In the genomic region with DNA sequence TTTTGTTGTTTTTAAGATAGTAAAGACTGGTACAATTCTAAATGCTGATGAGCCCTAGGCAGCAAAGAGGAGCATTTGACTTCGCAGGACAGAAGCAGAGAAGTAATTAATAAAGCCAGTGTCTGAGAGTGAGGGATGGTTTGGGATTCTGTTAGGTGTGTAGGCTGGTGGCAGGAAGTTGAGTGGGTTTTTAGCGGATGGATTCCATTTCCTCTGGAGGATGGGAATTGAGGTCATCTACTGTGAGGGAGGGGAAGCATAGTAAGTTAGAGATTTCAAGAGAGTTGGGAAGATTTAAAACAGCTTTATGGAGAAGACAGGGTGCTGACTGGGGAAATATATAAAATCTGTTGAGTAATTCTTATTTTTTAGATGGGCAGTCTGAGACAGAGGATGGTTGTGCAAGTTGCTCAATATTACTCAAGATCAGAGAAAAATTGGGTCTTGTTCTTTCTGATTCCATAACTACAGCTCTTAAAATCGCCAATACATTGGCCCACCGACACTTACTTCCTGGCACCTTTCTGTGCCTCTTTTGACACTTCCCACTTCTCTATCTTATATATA, we compare ENCODE assay signal across 21 cellular contexts. TPM values are rescaled to one million over a fixed set of nuclear protein-coding genes. Genes with fewer than 3 reads are reported as not detected.
DNase-seq lines count a peak whose midpoint lies in the region; ATAC-seq and TF ChIP-seq lines count a peak whose summit lies in the region.
"Had no signal": no experiment of that assay in that cellular context is flagged by ENCODE, and none has a peak within 500 bp of the region (broad histone marks: within the 10 kb centered on the region; RNA-seq: fewer than 3 reads in every experiment).

No MANE protein-coding gene starts in this region.

- POLR2A ChIA-PET in PC-9 (lab: Charles Lee; ENCODE audit: unreplicated experiment) = no interaction called here

- H3K27ac Mint-ChIP-seq in GM23338 (peak overlapping the region; percentile 31), osteocyte (ENCODE audit: unreplicated experiment) (peak overlapping the region; percentile 56)
- H3K27ac Mint-ChIP-seq: activated B cell treated with CpG ODN at 0.5 μM for 24 hours, HFFc6 had no signal

- H3K27ac ChIP-seq in GM23338 (ENCODE audit: low read depth) (no peak overlapping the region), PC-9 (peak overlapping the region; percentile 42)
- H3K27ac ChIP-seq: foreskin keratinocyte, ovary, vagina had no signal

- H3K9me3 Mint-ChIP-seq in GM23338 (peaks cover 9% of the 10 kb centered on the region), osteocyte (ENCODE audit: unreplicated experiment) (peaks cover 9% of the 10 kb centered on the region)

- peaks cover 11% of the 10 kb centered on the region; the same call in 1 of the 2 replicates for H3K9me3 ChIP-seq in PC-9 (ENCODE audit: insufficient read depth, low read depth)
- H3K9me3 ChIP-seq: body of pancreas, ovary, vagina had no signal

- no peaks in the 10 kb centered on the region for H3K36me3 ChIP-seq in GM23338 (ENCODE audit: insufficient read depth)
- H3K36me3 ChIP-seq in PC-9 (ENCODE audit: low read depth) = no peaks in the 10 kb centered on the region
- H3K36me3 ChIP-seq: ovary, vagina had no signal

- H3K36me3 Mint-ChIP-seq in GM23338 (ENCODE audit: low read depth) (no peaks in the 10 kb centered on the region), osteocyte (ENCODE audit: unreplicated experiment) (peaks cover 3% of the 10 kb centered on the region)
- H3K36me3 Mint-ChIP-seq: CD14-positive monocyte had no signal

- H3K4me1 Mint-ChIP-seq in GM23338 (peaks cover 55% of the 10 kb centered on the region), osteocyte (ENCODE audit: unreplicated experiment) (peaks cover 45% of the 10 kb centered on the region)
- H3K4me1 Mint-ChIP-seq: activated B cell treated with CpG ODN at 0.5 μM for 24 hours had no signal

- H3K9me2 ChIP-seq in GM23338 (ENCODE audit: insufficient read depth) (no peaks in the 10 kb centered on the region), PC-9 (ENCODE audit: insufficient read depth) (no peaks in the 10 kb centered on the region)

- intact Hi-C loops in PC-9 (cut with micrococcal nuclease; ENCODE audit: unreplicated experiment) = no loop called here

- DNase-seq in GM23338 (ENCODE audit: low spot score) (no peak), PC-9 (no peak), fibroblast of mammary gland (ENCODE audit: low read depth) (peak; percentile 58), osteocyte (ENCODE audit: extremely low spot score, unreplicated experiment) (no peak), NCI-H2081 treated with DMSO at 0.1 percent for 48 hours (lab: John Stamatoyannopoulos, UW) (no peak)
- DNase-seq in stimulated activated CD4-positive, alpha-beta T cell treated with anti-CD3 and anti-CD28 coated beads, Interleukin-2, amount 100 ng/mL, for 48 hours = no peak
- DNase-seq in activated T-cell treated with anti-CD3 and anti-CD28 coated beads, Interleukin-2, amount 50 U/mL, for 1 hour = no peak
- DNase-seq: activated B cell treated with CpG ODN at 0.5 μM for 24 hours; activated effector memory CD4-positive, alpha-beta T cell treated with anti-CD3 and anti-CD28 coated beads, Interleukin-2, amount 50 U/mL, for 16 hours; body of pancreas; foreskin keratinocyte; HFFc6; KBM-7; NCI-H1436; NCI-H510A; OCI-M1; ovary; small intestine; stimulated activated naive CD8-positive, alpha-beta T cell treated with anti-CD3 and anti-CD28 coated beads, Interleukin-15, Interleukin-2, amounts not matched to agents 100 U/mL and 50 U/mL, for 24 hours had no signal

- H3K27me3 ChIP-seq in GM23338 (ENCODE audit: insufficient read depth) (no peaks in the 10 kb centered on the region), PC-9 (ENCODE audit: insufficient read depth, low read depth) (no peaks in the 10 kb centered on the region)
- H3K27me3 ChIP-seq: body of pancreas, foreskin keratinocyte, ovary, vagina had no signal

- H3K4me2 ChIP-seq in GM23338 (peak overlapping the region; percentile 46; the same call in 1 of the 2 replicates), PC-9 (no peak overlapping the region; the same call in 1 of the 2 replicates)

- ATAC-seq in GM23338 = no peak
- ATAC-seq: foreskin keratinocyte; stimulated activated naive CD8-positive, alpha-beta T cell treated with anti-CD3 and anti-CD28 coated beads, Interleukin-15, Interleukin-2, amounts not matched to agents 100 U/mL and 50 U/mL, for 24 hours had no signal

- peaks cover 2% of the 10 kb centered on the region for H3K27me3 Mint-ChIP-seq in GM23338 (ENCODE audit: insufficient read depth, low read depth, poor library complexity)
- no peaks in the 10 kb centered on the region for H3K27me3 Mint-ChIP-seq in osteocyte (ENCODE audit: unreplicated experiment)
- H3K27me3 Mint-ChIP-seq: activated B cell treated with CpG ODN at 0.5 μM for 24 hours had no signal

- H3F3A ChIP-seq in GM23338 (replicated peaks; ENCODE audit: low read depth) (no peaks in the 10 kb centered on the region), PC-9 (ENCODE audit: insufficient read depth, low read depth) (0 out of 2 replicates have a peak, but pooled peaks cover 11% of the 10 kb centered on the region)

- H3K4me1 ChIP-seq in GM23338 (ENCODE audit: insufficient read depth) = peaks cover 44% of the 10 kb centered on the region
- H3K4me1 ChIP-seq in PC-9 (replicated peaks; ENCODE audit: insufficient read depth) = peaks cover 37% of the 10 kb centered on the region

- no peak overlapping the region for H2AFZ ChIP-seq in GM23338
- H2AFZ ChIP-seq in PC-9 = 0 out of 2 replicates have a peak overlapping the region, but pooled peaks have one; percentile 25

- TF ChIP-seq CTCF in GM23338 (conservative IDR thresholded peaks at IDR 0.05; ENCODE audit: low read depth in 2 of 2) = no peak
- TF ChIP-seq CTCF in PC-9 (conservative IDR thresholded peaks at IDR 0.05) = no peak
- no peak for TF ChIP-seq CTCF in fibroblast of mammary gland (conservative IDR thresholded peaks at IDR 0.05; ENCODE audit: control insufficient read depth, insufficient read depth, low read depth, low read length)
- TF ChIP-seq CTCF in osteocyte (IDR thresholded peaks at IDR 0.05) = no peak

- CTCF ChIA-PET in PC-9 (lab: Charles Lee) = no interaction called here

- H4K20me1 ChIP-seq in GM23338 (replicated peaks; ENCODE audit: insufficient read depth) (no peaks in the 10 kb centered on the region), PC-9 (ENCODE audit: insufficient read depth) (no peaks in the 10 kb centered on the region)

- H3K4me3 Mint-ChIP-seq in GM23338 = no peak overlapping the region
- H3K4me3 Mint-ChIP-seq in osteocyte (ENCODE audit: unreplicated experiment) = no peak overlapping the region
- H3K4me3 Mint-ChIP-seq: activated B cell treated with CpG ODN at 0.5 μM for 24 hours, CD14-positive monocyte, HFFc6 had no signal

- H3K4me3 ChIP-seq in GM23338 = no peak overlapping the region
- no peak overlapping the region for H3K4me3 ChIP-seq in PC-9
- no peak overlapping the region for H3K4me3 ChIP-seq in fibroblast of mammary gland (ENCODE audit: control insufficient read depth, low read depth, low read length)
- H3K4me3 ChIP-seq: body of pancreas, ovary, vagina had no signal

- H3K79me2 ChIP-seq in GM23338 (replicated peaks; ENCODE audit: insufficient read depth) = no peaks in the 10 kb centered on the region
- no peaks in the 10 kb centered on the region for H3K79me2 ChIP-seq in PC-9 (ENCODE audit: low read depth)

- BruUV-seq in PC-9 (replicated peaks; lab: Mats Ljungman, UMichigan) = no TSS peak

TF ChIP-seq in GM23338, 12 proteins besides CTCF, POLR2A, EP300 and RAD21:
- TF ChIP-seq JUNB (IDR thresholded peaks at IDR 0.05; ENCODE audit: unreplicated experiment) = no peak

RNA-seq across cellular contexts. Expression of gene PRL, which starts 48.8 kb away (rescaled TPM):
- not detected in 2 replicates for total RNA-seq in GM23338 (2014; rRNA removed; shearing (Covaris generic))
- polyA plus RNA-seq in GM23338 (2016; fragmentation: Nextera tagmentation; extraction: Ambion mirVana) = not detected in 2 replicates
- not detected in 2 replicates for total RNA-seq in PC-9 (2021)
- not detected in 2 replicates for total RNA-seq in osteocyte
- total RNA-seq: activated B cell treated with CpG ODN at 0.5 μM for 24 hours, body of pancreas, foreskin keratinocyte, HFFc6, vagina had no signal
- polyA plus RNA-seq: foreskin keratinocyte, small intestine had no signal
